ENCODE assay signal across 11 cellular contexts in genomic region chr19:5228932-5229777, GRCh38.
DNase-seq lines count a peak whose midpoint lies in the region; ATAC-seq and TF ChIP-seq lines count a peak whose summit lies in the region.
"Had no signal": no experiment of that assay in that cellular context is flagged by ENCODE, and none has a peak within 500 bp of the region (broad histone marks: within the 10 kb centered on the region; RNA-seq: fewer than 3 reads in every experiment).

No MANE protein-coding gene starts in this region.

- peak overlapping the region; percentile 96 for H3K4me2 ChIP-seq in PC-3 (ENCODE audit: low read length)

- H3K27me3 ChIP-seq in PC-3 (ENCODE audit: low read length): no peaks in the 10 kb centered on the region
- H3K27me3 ChIP-seq in gastroesophageal sphincter: no peaks in the 10 kb centered on the region

- H3K36me3 ChIP-seq in PC-3 (ENCODE audit: low read depth, low read length): no peaks in the 10 kb centered on the region
- H3K36me3 ChIP-seq in gastroesophageal sphincter: peaks cover 0 to 63% of the 10 kb centered on the region in 2 donors

- ATAC-seq in PC-3: peak; percentile 92
- ATAC-seq in gastroesophageal sphincter: peak; percentile 57
- no peak for ATAC-seq in HG03097 (IDR thresholded peaks at IDR 0.05; ENCODE audit: low FRiP score, unreplicated experiment)

- no peaks in the 10 kb centered on the region for H3K9me3 ChIP-seq in PC-3 (ENCODE audit: low read length)
- no peaks in the 10 kb centered on the region for H3K9me3 ChIP-seq in gastroesophageal sphincter

- H3K9me2 ChIP-seq in PC-3 (replicated peaks; ENCODE audit: low read length): no peaks in the 10 kb centered on the region

- no peaks in the 10 kb centered on the region for H3K4me1 Mint-ChIP-seq in T-helper 2 cell treated with Interferon-gamma antibody and Interleukin-4, amounts not matched to agents 5 μg/mL and 100 μg/mL, for 36 hours (ENCODE audit: low read depth)
- no peaks in the 10 kb centered on the region for H3K4me1 Mint-ChIP-seq in mesothelial cell of epicardium

- CTCF ChIA-PET in PC-3 (lab: Charles Lee): no interaction called here

- TF ChIP-seq EP300 in gastroesophageal sphincter (IDR thresholded peaks at IDR 0.05): no peak

- TF ChIP-seq CTCF in PC-3 (conservative IDR thresholded peaks at IDR 0.05; ENCODE audit: low read depth, low read length): no peak
- no peak for TF ChIP-seq CTCF in gastroesophageal sphincter (IDR thresholded peaks at IDR 0.05)
- TF ChIP-seq CTCF in mesothelial cell of epicardium (IDR thresholded peaks at IDR 0.05; ENCODE audit: unreplicated experiment): no peak

- peaks cover 15% of the 10 kb centered on the region for H3K4me1 ChIP-seq in PC-3 (ENCODE audit: insufficient read depth, low read length)
- H3K4me1 ChIP-seq in gastroesophageal sphincter: peaks cover 0 to 16% (median 0%) of the 10 kb centered on the region in 3 donors

- no peaks in the 10 kb centered on the region for H3K79me2 ChIP-seq in PC-3 (ENCODE audit: low read length)

- H3K4me3 ChIP-seq in PC-3 (ENCODE audit: low read length): peak overlapping the region; percentile 72
- H3K4me3 ChIP-seq in gastroesophageal sphincter: peak overlapping the region in 1 of 2 donors; percentile 42
- peak overlapping the region in 4 of 7 experiments; percentile 10 to 37 (median 31) for H3K4me3 ChIP-seq in skin epidermis

- no peaks in the 10 kb centered on the region for H4K20me1 ChIP-seq in PC-3 (ENCODE audit: low read length)

- H3F3A ChIP-seq in PC-3 (ENCODE audit: low read length, unreplicated experiment): peaks cover 5% of the 10 kb centered on the region

- H2AFZ ChIP-seq in PC-3 (ENCODE audit: low read length): peak overlapping the region; percentile 55

- no peaks in the 10 kb centered on the region for H3K36me3 Mint-ChIP-seq in T-helper 2 cell treated with Interferon-gamma antibody and Interleukin-4, amounts not matched to agents 5 μg/mL and 100 μg/mL, for 36 hours (ENCODE audit: low read depth)
- peaks cover 27% of the 10 kb centered on the region for H3K36me3 Mint-ChIP-seq in mesothelial cell of epicardium

- 68 to 71% methylated on average over 6 to 9 of the region's 72 CpGs for WGBS in gastroesophageal sphincter (ENCODE audit: low coverage in 1 of 2), 2 donors

- DNase-seq in DMS79 treated with DMSO at 0.1 percent for 48 hours (lab: John Stamatoyannopoulos, UW) (peak; percentile 18), DMS79 (lab: John Stamatoyannopoulos, UW) (no peak), PC-3 (peak; percentile 69), mesothelial cell of epicardium (ENCODE audit: low spot score in 2 of 2, unreplicated experiment in 2 of 2) (no peak)
- DNase-seq in T-helper 2 cell treated with Interferon-gamma antibody and Interleukin-4, amounts not matched to agents 5 μg/mL and 100 μg/mL, for 36 hours (ENCODE audit: low spot score): no peak
- DNase-seq: activated CD4-positive, alpha-beta T cell treated with anti-CD3 and anti-CD28 coated beads for 1 hour; NCI-H1694 had no signal

- H3K27ac ChIP-seq in PC-3 (ENCODE audit: low read length) (no peak overlapping the region), gastroesophageal sphincter (peak overlapping the region in 1 of 4 donors; percentile 3), skin epidermis (no peak overlapping the region)
- H3K27ac ChIP-seq: epithelial cell of prostate had no signal

- TF ChIP-seq POLR2A in gastroesophageal sphincter (IDR thresholded peaks at IDR 0.05): no peak

- peak overlapping the region; percentile 40; the same call in 1 of the 2 replicates for H3K9ac ChIP-seq in PC-3 (ENCODE audit: low read length)

- H3K9me3 Mint-ChIP-seq in T-helper 2 cell treated with Interferon-gamma antibody and Interleukin-4, amounts not matched to agents 5 μg/mL and 100 μg/mL, for 36 hours: no peaks in the 10 kb centered on the region
- H3K9me3 Mint-ChIP-seq in mesothelial cell of epicardium: no peaks in the 10 kb centered on the region

- H3K27me3 Mint-ChIP-seq in T-helper 2 cell treated with Interferon-gamma antibody and Interleukin-4, amounts not matched to agents 5 μg/mL and 100 μg/mL, for 36 hours (ENCODE audit: low read depth): peaks cover 18% of the 10 kb centered on the region
- no peaks in the 10 kb centered on the region for H3K27me3 Mint-ChIP-seq in mesothelial cell of epicardium (ENCODE audit: low read depth)

- H3K27ac Mint-ChIP-seq in T-helper 2 cell treated with Interferon-gamma antibody and Interleukin-4, amounts not matched to agents 5 μg/mL and 100 μg/mL, for 36 hours: no peak overlapping the region
- no peak overlapping the region for H3K27ac Mint-ChIP-seq in mesothelial cell of epicardium

- POLR2A ChIA-PET in PC-3 (lab: Charles Lee; ENCODE audit: unreplicated experiment): no interaction called here

- no peak overlapping the region for H3K4me3 Mint-ChIP-seq in T-helper 2 cell treated with Interferon-gamma antibody and Interleukin-4, amounts not matched to agents 5 μg/mL and 100 μg/mL, for 36 hours
- no peak overlapping the region for H3K4me3 Mint-ChIP-seq in mesothelial cell of epicardium

- no TSS peak for BruUV-seq in PC-3 (replicated peaks; lab: Mats Ljungman, UMichigan)

- intact Hi-C loops in PC-3 (cut with micrococcal nuclease): loop anchor here (5.0 kb wide), 2 partner anchors 57 to 182 kb away; no protein-coding TSS in a partner anchor

Comparison
In these comparisons a context has a peak if more than half of its experiments do, and no peak if none do; other contexts are left out.
1. DNase-seq: peak in DMS79 treated with DMSO at 0.1 percent for 48 hours (single experiment) and PC-3 (single experiment); none in DMS79 (single experiment), T-helper 2 cell treated with Interferon-gamma antibody and Interleukin-4, amounts not matched to agents 5 μg/mL and 100 μg/mL, for 36 hours (single experiment) and mesothelial cell of epicardium (0 of 2).